In genomic region chr7:8133188-8133848, GRCh38 we compare ENCODE assay signal across 16 cellular contexts.
DNase-seq lines count a peak whose midpoint lies in the region; ATAC-seq, FAIRE-seq and TF ChIP-seq lines count a peak whose summit lies in the region.
"Had no signal": no experiment of that assay in that cellular context is flagged by ENCODE, and none has a peak within 500 bp of the region (broad histone marks: within the 10 kb centered on the region; RNA-seq: fewer than 3 reads in every experiment).

No MANE protein-coding gene starts in this region.

- no peak overlapping the region for H3K27ac ChIP-seq in pancreas
- H3K27ac ChIP-seq: adrenal gland, prostate gland, testis had no signal

- DNase-seq in activated naive CD4-positive, alpha-beta T cell treated with anti-CD3 and anti-CD28 coated beads, Interleukin-2, amount 10 ng/mL, durations not matched to agents 7 days and 5 days, result no peak
- no peak for DNase-seq in activated naive CD4-positive, alpha-beta T cell treated with anti-CD3 and anti-CD28 coated beads, Interleukin-2, amount 50 U/mL, for 16 hours
- no peak for DNase-seq in NK-92 treated with Interleukin-12 subunit alpha and Interleukin-12 subunit beta, amount 100 ng/mL, for 24 hours (lab: John Stamatoyannopoulos, UW)
- DNase-seq in pancreas, result no peak
- DNase-seq: activated CD4-positive, alpha-beta T cell treated with anti-CD3 and anti-CD28 coated beads, Interleukin-2, amount 50 U/mL, for 1 hour; adrenal gland; dermis blood vessel endothelial cell; DMS53; glutamatergic neuron; NCI-H526; testis had no signal

- FAIRE-seq in pancreas (lab: Jason Lieb, UNC), result no peak

- H3K27ac Mint-ChIP-seq in activated naive CD4-positive, alpha-beta T cell treated with anti-CD3 and anti-CD28 coated beads, Interleukin-2, amount 10 ng/mL, durations not matched to agents 7 days and 5 days, result peak overlapping the region; percentile 96
- peak overlapping the region; percentile 37 for H3K27ac Mint-ChIP-seq in activated naive CD8-positive, alpha-beta T cell
- H3K27ac Mint-ChIP-seq in stimulated activated memory B cell treated with anti-CD40 and anti-IgM and Interleukin-4, amounts not matched to agents 10 μg/mL and 1 μg/mL and 100 μg/mL, for 72 hours, result peak overlapping the region; percentile 41

- H3K4me3 ChIP-seq in pancreas, result no peak overlapping the region
- H3K4me3 ChIP-seq: adrenal gland, prostate gland, testis had no signal

- H3K27me3 Mint-ChIP-seq in activated naive CD4-positive, alpha-beta T cell treated with anti-CD3 and anti-CD28 coated beads, Interleukin-2, amount 10 ng/mL, durations not matched to agents 7 days and 5 days, result no peaks in the 10 kb centered on the region
- H3K27me3 Mint-ChIP-seq in activated naive CD8-positive, alpha-beta T cell, result no peaks in the 10 kb centered on the region
- H3K27me3 Mint-ChIP-seq in stimulated activated memory B cell treated with anti-CD40 and anti-IgM and Interleukin-4, amounts not matched to agents 10 μg/mL and 1 μg/mL and 100 μg/mL, for 72 hours, result no peaks in the 10 kb centered on the region

- TF ChIP-seq CTCF in pancreas (IDR thresholded peaks at IDR 0.05), result no peak

- CTCF ChIA-PET in activated naive CD4-positive, alpha-beta T cell treated with anti-CD3 and anti-CD28 coated beads, Interleukin-2, amount 10 ng/mL, durations not matched to agents 7 days and 5 days (lab: Charles Lee), result interaction anchor here (0.9 to 2.6 kb wide), 6 partner anchors 8 to 369 kb away, joined by 3 to 8 read pairs (median 4); no protein-coding TSS in a partner anchor

- WGBS in pancreas, 2 donors, result 93 to 96% methylated on average over 2 of the region's 2 CpGs

- no peaks in the 10 kb centered on the region for H3K36me3 Mint-ChIP-seq in activated naive CD4-positive, alpha-beta T cell treated with anti-CD3 and anti-CD28 coated beads, Interleukin-2, amount 10 ng/mL, durations not matched to agents 7 days and 5 days
- H3K36me3 Mint-ChIP-seq in activated naive CD8-positive, alpha-beta T cell, result no peaks in the 10 kb centered on the region
- no peaks in the 10 kb centered on the region for H3K36me3 Mint-ChIP-seq in stimulated activated memory B cell treated with anti-CD40 and anti-IgM and Interleukin-4, amounts not matched to agents 10 μg/mL and 1 μg/mL and 100 μg/mL, for 72 hours

- no peaks in the 10 kb centered on the region for H3K9me3 Mint-ChIP-seq in activated naive CD4-positive, alpha-beta T cell treated with anti-CD3 and anti-CD28 coated beads, Interleukin-2, amount 10 ng/mL, durations not matched to agents 7 days and 5 days
- H3K9me3 Mint-ChIP-seq in activated naive CD8-positive, alpha-beta T cell (ENCODE audit: low read depth), result no peaks in the 10 kb centered on the region
- no peaks in the 10 kb centered on the region for H3K9me3 Mint-ChIP-seq in stimulated activated memory B cell treated with anti-CD40 and anti-IgM and Interleukin-4, amounts not matched to agents 10 μg/mL and 1 μg/mL and 100 μg/mL, for 72 hours

- H3K36me3 ChIP-seq in pancreas, result peaks cover 0 to 6% (median 0%) of the 10 kb centered on the region in 3 donors
- H3K36me3 ChIP-seq: adrenal gland, prostate gland had no signal

- H3K4me3 Mint-ChIP-seq in activated naive CD4-positive, alpha-beta T cell treated with anti-CD3 and anti-CD28 coated beads, Interleukin-2, amount 10 ng/mL, durations not matched to agents 7 days and 5 days, result no peak overlapping the region
- H3K4me3 Mint-ChIP-seq in activated naive CD8-positive, alpha-beta T cell, result no peak overlapping the region
- H3K4me3 Mint-ChIP-seq in stimulated activated memory B cell treated with anti-CD40 and anti-IgM and Interleukin-4, amounts not matched to agents 10 μg/mL and 1 μg/mL and 100 μg/mL, for 72 hours, result no peak overlapping the region

- no peaks in the 10 kb centered on the region for H3K9me3 ChIP-seq in pancreas
- H3K9me3 ChIP-seq: adrenal gland, prostate gland, testis had no signal

- peaks cover 62% of the 10 kb centered on the region for H3K4me1 Mint-ChIP-seq in activated naive CD4-positive, alpha-beta T cell treated with anti-CD3 and anti-CD28 coated beads, Interleukin-2, amount 10 ng/mL, durations not matched to agents 7 days and 5 days
- peaks cover 69% of the 10 kb centered on the region for H3K4me1 Mint-ChIP-seq in activated naive CD8-positive, alpha-beta T cell (ENCODE audit: low read depth)
- H3K4me1 Mint-ChIP-seq in stimulated activated memory B cell treated with anti-CD40 and anti-IgM and Interleukin-4, amounts not matched to agents 10 μg/mL and 1 μg/mL and 100 μg/mL, for 72 hours, result peaks cover 45% of the 10 kb centered on the region

- ATAC-seq in HG03064 (IDR thresholded peaks at IDR 0.05; ENCODE audit: low read depth, unreplicated experiment) (peak; percentile 32), GM21367 (IDR thresholded peaks at IDR 0.05; ENCODE audit: unreplicated experiment) (no peak), pancreas (no peak)
- ATAC-seq in stimulated activated memory B cell treated with anti-CD40 and anti-IgM and Interleukin-4, amounts not matched to agents 10 μg/mL and 1 μg/mL and 100 μg/mL, for 72 hours, result no peak

- intact Hi-C loops in pancreas (cut with DNase I), result no loop called here

- no peaks in the 10 kb centered on the region for H3K27me3 ChIP-seq in pancreas
- H3K27me3 ChIP-seq: adrenal gland, testis had no signal

- H3K4me1 ChIP-seq in pancreas, result no peaks in the 10 kb centered on the region
- H3K4me1 ChIP-seq: adrenal gland, prostate gland, testis had no signal

Comparison
In these comparisons a context has a peak if more than half of its experiments do, and no peak if none do; other contexts are left out.
1. H3K27ac Mint-ChIP-seq: peak in every context shown above with its lines; median percentile 96 in activated naive CD4-positive, alpha-beta T cell treated with anti-CD3 and anti-CD28 coated beads, Interleukin-2, amount 10 ng/mL, durations not matched to agents 7 days and 5 days; 41 in stimulated activated memory B cell treated with anti-CD40 and anti-IgM and Interleukin-4, amounts not matched to agents 10 μg/mL and 1 μg/mL and 100 μg/mL, for 72 hours; 37 in activated naive CD8-positive, alpha-beta T cell.